Comparison of ENCODE assay signal across 24 cellular contexts in the genomic region with DNA sequence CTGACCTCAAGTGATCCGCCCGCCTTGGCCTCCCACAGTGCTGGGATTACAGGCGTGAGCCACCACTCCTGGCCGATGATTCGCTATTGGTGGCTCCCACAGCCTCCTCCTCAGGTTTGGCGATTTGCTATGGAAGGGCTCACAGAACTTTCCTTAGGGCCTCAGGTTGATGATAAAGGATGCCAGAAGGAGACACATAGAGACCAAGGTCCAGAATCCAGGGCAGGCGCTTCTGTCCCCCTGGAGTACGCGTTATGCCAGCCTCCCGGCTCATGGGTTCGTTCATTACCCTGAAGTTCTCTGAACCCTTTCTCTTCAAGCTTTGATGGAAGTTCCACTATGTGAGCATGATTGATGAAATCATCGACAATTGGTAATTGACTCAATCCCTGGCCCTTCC.
"Had no signal": no experiment of that assay in that cellular context is flagged by ENCODE, and none has a peak within 500 bp of the region (broad histone marks: within the 10 kb centered on the region; RNA-seq: fewer than 3 reads in every experiment).

No MANE protein-coding gene starts in this region.

- H3K36me3 ChIP-seq: esophagus muscularis mucosa, gastroesophageal sphincter, left ventricle myocardium inferior, lower lobe of right lung, pancreas, suprapubic skin, thyroid gland, upper lobe of left lung, uterus had no signal

- H3K27ac Mint-ChIP-seq: memory B cell; mesothelial cell of epicardium; natural killer cell; progenitor cell of endocrine pancreas; stimulated activated effector memory CD8-positive, alpha-beta T cell treated with anti-CD3 and anti-CD28 coated beads, Interleukin-12 subunit alpha, Interleukin-12 subunit beta, amount 100 ng/mL, for 72 hours had no signal

- ATAC-seq: gastroesophageal sphincter; lower lobe of right lung; natural killer cell; pancreas; right cardiac atrium; stimulated activated effector memory CD8-positive, alpha-beta T cell treated with anti-CD3 and anti-CD28 coated beads, Interleukin-12 subunit alpha, Interleukin-12 subunit beta, amount 100 ng/mL, for 72 hours; stimulated activated naive CD8-positive, alpha-beta T cell treated with anti-CD3 and anti-CD28 coated beads, Interleukin-15, Interleukin-2, amounts not matched to agents 100 U/mL and 50 U/mL, for 24 hours had no signal

- H3K27ac ChIP-seq: epithelial cell of prostate, esophagus muscularis mucosa, gastroesophageal sphincter, lower lobe of right lung, pancreas, suprapubic skin, thyroid gland, upper lobe of left lung, uterus had no signal

- H3K4me1 ChIP-seq: pancreas, thyroid gland, uterus had no signal

- H3K27me3 ChIP-seq: esophagus muscularis mucosa, gastroesophageal sphincter, pancreas, suprapubic skin, thyroid gland, upper lobe of left lung, uterus had no signal

- H3K36me3 Mint-ChIP-seq: memory B cell, mesothelial cell of epicardium, natural killer cell had no signal

- FAIRE-seq: pancreas had no signal

- DNase-seq: effector memory CD4-positive, alpha-beta T cell; foreskin fibroblast; glutamatergic neuron; islet precursor cell; left ventricle myocardium inferior; lower lobe of right lung; natural killer cell; pancreas; stimulated activated CD4-positive, alpha-beta T cell treated with anti-CD3 and anti-CD28 coated beads, Interleukin-4, amount 100 ng/mL, for 1 hour; stimulated activated CD8-positive, alpha-beta memory T cell treated with anti-CD3 and anti-CD28 coated beads, Interleukin-4, amount 100 ng/mL, for 48 hours; stimulated activated naive CD8-positive, alpha-beta T cell treated with anti-CD3 and anti-CD28 coated beads, Interleukin-15, Interleukin-2, amounts not matched to agents 100 U/mL and 50 U/mL, for 24 hours; thyroid gland; upper lobe of left lung; uterus had no signal

- H3K9me3 Mint-ChIP-seq: memory B cell; mesothelial cell of epicardium; natural killer cell; neural crest cell; stimulated activated effector memory CD8-positive, alpha-beta T cell treated with anti-CD3 and anti-CD28 coated beads, Interleukin-12 subunit alpha, Interleukin-12 subunit beta, amount 100 ng/mL, for 72 hours had no signal

- H3K4me3 Mint-ChIP-seq: memory B cell; mesothelial cell of epicardium; natural killer cell; neural crest cell; stimulated activated effector memory CD8-positive, alpha-beta T cell treated with anti-CD3 and anti-CD28 coated beads, Interleukin-12 subunit alpha, Interleukin-12 subunit beta, amount 100 ng/mL, for 72 hours had no signal

- H3K9me3 ChIP-seq: esophagus muscularis mucosa, gastroesophageal sphincter, left ventricle myocardium inferior, lower lobe of right lung, pancreas, suprapubic skin, thyroid gland, upper lobe of left lung, uterus had no signal

- H3K4me1 Mint-ChIP-seq: natural killer cell had no signal

- H3K4me3 ChIP-seq: esophagus muscularis mucosa, gastroesophageal sphincter, left ventricle myocardium inferior, lower lobe of right lung, pancreas, suprapubic skin, thyroid gland, upper lobe of left lung, uterus had no signal
